ENCODE assay signal across 8 cellular contexts in the genomic region with DNA sequence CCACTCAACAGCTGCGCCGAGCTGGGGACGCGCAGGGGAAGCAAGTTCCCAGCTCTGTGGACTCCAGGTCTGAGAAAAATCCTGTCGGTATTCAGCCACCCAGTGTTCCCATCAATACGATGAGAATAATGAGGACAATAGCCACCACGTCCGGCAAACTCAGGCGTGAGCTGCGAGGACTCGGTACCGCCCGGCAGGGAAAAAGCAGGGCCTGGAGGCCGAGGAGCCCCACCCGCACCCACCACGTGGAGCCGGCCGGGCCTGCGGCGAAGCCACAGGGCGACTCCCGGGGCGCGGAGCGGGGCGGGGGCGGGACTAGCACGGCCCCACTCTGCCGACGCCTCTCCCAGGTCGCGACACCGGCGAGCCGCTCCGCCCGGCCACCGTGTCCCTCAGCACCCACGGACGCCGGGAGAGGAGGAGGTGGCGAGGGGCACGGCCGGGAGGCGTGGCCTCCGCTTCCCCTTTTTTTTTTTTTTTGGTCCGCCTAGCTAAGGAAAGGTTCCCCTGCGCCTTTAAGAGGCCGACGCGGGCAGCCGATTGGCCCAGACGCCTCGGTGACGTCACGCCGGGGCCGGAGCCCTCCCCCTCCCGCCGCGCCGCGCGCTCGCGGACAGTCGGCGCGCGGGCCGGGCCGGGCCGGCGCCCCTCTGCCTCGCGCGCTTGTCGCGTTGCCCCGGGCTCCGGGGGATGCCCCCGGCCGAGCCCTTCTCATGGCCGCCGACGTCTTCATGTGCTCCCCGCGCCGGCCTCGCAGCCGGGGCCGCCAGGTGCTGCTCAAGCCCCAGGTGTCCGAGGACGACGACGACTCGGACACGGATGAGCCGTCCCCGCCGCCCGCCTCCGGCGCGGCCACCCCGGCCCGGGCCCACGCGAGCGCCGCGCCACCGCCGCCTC. TPM values are rescaled to one million over a fixed set of nuclear protein-coding genes. Genes with fewer than 3 reads are reported as not detected.
DNase-seq lines count a peak whose midpoint lies in the region; ATAC-seq and TF ChIP-seq lines count a peak whose summit lies in the region.

A gene with protein sequence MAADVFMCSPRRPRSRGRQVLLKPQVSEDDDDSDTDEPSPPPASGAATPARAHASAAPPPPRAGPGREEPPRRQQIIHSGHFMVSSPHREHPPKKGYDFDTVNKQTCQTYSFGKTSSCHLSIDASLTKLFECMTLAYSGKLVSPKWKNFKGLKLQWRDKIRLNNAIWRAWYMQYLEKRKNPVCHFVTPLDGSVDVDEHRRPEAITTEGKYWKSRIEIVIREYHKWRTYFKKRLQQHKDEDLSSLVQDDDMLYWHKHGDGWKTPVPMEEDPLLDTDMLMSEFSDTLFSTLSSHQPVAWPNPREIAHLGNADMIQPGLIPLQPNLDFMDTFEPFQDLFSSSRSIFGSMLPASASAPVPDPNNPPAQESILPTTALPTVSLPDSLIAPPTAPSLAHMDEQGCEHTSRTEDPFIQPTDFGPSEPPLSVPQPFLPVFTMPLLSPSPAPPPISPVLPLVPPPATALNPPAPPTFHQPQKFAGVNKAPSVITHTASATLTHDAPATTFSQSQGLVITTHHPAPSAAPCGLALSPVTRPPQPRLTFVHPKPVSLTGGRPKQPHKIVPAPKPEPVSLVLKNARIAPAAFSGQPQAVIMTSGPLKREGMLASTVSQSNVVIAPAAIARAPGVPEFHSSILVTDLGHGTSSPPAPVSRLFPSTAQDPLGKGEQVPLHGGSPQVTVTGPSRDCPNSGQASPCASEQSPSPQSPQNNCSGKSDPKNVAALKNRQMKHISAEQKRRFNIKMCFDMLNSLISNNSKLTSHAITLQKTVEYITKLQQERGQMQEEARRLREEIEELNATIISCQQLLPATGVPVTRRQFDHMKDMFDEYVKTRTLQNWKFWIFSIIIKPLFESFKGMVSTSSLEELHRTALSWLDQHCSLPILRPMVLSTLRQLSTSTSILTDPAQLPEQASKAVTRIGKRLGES (plus strand): TSS at position 616 of the 897 bp plus-strand sequence. CDS start 98 bp downstream, at position 714.

- peak; percentile 99 for TF ChIP-seq POLR2A in right lobe of liver (IDR thresholded peaks at IDR 0.05)

- H3K27ac ChIP-seq in BLaER1 treated with 17β-estradiol and CSF1 and Interleukin-3, amounts not matched to agents 10 nM and 100 nM: peak within 1 kb of the TSS; percentile 70 to 98 (median 97)
- H3K27ac ChIP-seq in right lobe of liver: peak within 1 kb of the TSS; percentile 72 to 89 (median 79)

- ATAC-seq in GM19351 (IDR thresholded peaks at IDR 0.05; ENCODE audit: unreplicated experiment) (peak; percentile 83), HG03521 (IDR thresholded peaks at IDR 0.05; ENCODE audit: unreplicated experiment) (peak; percentile 81), right lobe of liver (peak; percentile 73 to 86 (median 85))

- peaks cover 0 to 15% (median 8%) of the 10 kb centered on the region in 11 experiments; a peak in 12 of 22 replicates for H3K9me3 ChIP-seq in BLaER1 treated with 17β-estradiol and CSF1 and Interleukin-3, amounts not matched to agents 10 nM and 100 nM (replicated peaks in 1 of 11)
- H3K9me3 ChIP-seq in right lobe of liver: no peaks in the 10 kb centered on the region

- 0% methylated on average over 2 of the region's 114 CpGs for WGBS in right lobe of liver (ENCODE audit: insufficient coverage, low coverage, low lambda C conversion rate, missing lambda C conversion rate)

- H3K36me3 ChIP-seq in BLaER1 treated with 17β-estradiol and CSF1 and Interleukin-3, amounts not matched to agents 10 nM and 100 nM: peaks cover 0 to 7% (median 0%) of the 10 kb centered on the region in 11 experiments; a peak in 3 of 22 replicates
- H3K36me3 ChIP-seq in right lobe of liver: no peaks in the 10 kb centered on the region

- DNase-seq in NCI-H774 (lab: John Stamatoyannopoulos, UW): peak; percentile 95
- peak; percentile 83 to 85 for DNase-seq in activated CD4-positive, alpha-beta T cell treated with anti-CD3 and anti-CD28 coated beads, Interleukin-2, amount 50 U/mL, for 4 hours
- DNase-seq in dermis blood vessel endothelial cell: peak; percentile 94
- DNase-seq in right lobe of liver: peak; percentile 96 to 97 (median 97)
- peak; percentile 84 to 86 for DNase-seq in stimulated activated CD4-positive, alpha-beta T cell treated with anti-CD3 and anti-CD28 coated beads, Interleukin-4, amount 100 ng/mL, for 48 hours (ENCODE audit: low read depth in 2 of 2)

- no peaks in the 10 kb centered on the region for H3K27me3 ChIP-seq in BLaER1 treated with 17β-estradiol and CSF1 and Interleukin-3, amounts not matched to agents 10 nM and 100 nM
- no peaks in the 10 kb centered on the region for H3K27me3 ChIP-seq in right lobe of liver

- no peak for TF ChIP-seq CTCF in right lobe of liver (IDR thresholded peaks at IDR 0.05)

- peaks cover 50 to 68% (median 57%) of the 10 kb centered on the region in 10 experiments for H3K4me1 ChIP-seq in BLaER1 treated with 17β-estradiol and CSF1 and Interleukin-3, amounts not matched to agents 10 nM and 100 nM
- peaks cover 0 to 44% (median 7%) of the 10 kb centered on the region in 4 donors for H3K4me1 ChIP-seq in right lobe of liver

- intact Hi-C loops in right lobe of liver (cut with DNase I): no loop called here

- H4K20me1 ChIP-seq in BLaER1 treated with 17β-estradiol and CSF1 and Interleukin-3, amounts not matched to agents 10 nM and 100 nM: peaks cover 16 to 48% (median 42%) of the 10 kb centered on the region in 11 experiments

- peak within 1 kb of the TSS; percentile 93 to 99 (median 98) for H3K9ac ChIP-seq in BLaER1 treated with 17β-estradiol and CSF1 and Interleukin-3, amounts not matched to agents 10 nM and 100 nM

- H3K4me3 ChIP-seq in BLaER1 treated with 17β-estradiol and CSF1 and Interleukin-3, amounts not matched to agents 10 nM and 100 nM: peak within 1 kb of the TSS; percentile 87 to 98 (median 96)
- peak within 1 kb of the TSS; percentile 56 to 88 (median 65) for H3K4me3 ChIP-seq in right lobe of liver

- H3K4me2 ChIP-seq in BLaER1 treated with 17β-estradiol and CSF1 and Interleukin-3, amounts not matched to agents 10 nM and 100 nM: peak within 1 kb of the TSS; percentile 93 to 100 (median 98)

RNA-seq across cellular contexts. Expression of the gene that starts here (rescaled TPM):
- total RNA-seq in dermis blood vessel endothelial cell (16.7 and 35.7 TPM in 2 replicates), right lobe of liver (10 to 100 TPM; 13.9 to 45.9 (median 16.6) TPM)

Comparison
In these comparisons a context has a peak if more than half of its experiments do, and no peak if none do; other contexts are left out.
1. Peak in every context shown above with its lines: DNase-seq, ATAC-seq, H3K4me3 ChIP-seq and H3K27ac ChIP-seq.